In genomic region chr6:146950351-146950835, GRCh38 we compare ENCODE assay signal across 11 cellular contexts.
A peak's percentile ranks its signal among the peaks of the same experiment; 100 is the strongest.
DNase-seq lines count a peak whose midpoint lies in the region; ATAC-seq lines count a peak whose summit lies in the region.
"Had no signal": no experiment of that assay in that cellular context is flagged by ENCODE, and none has a peak within 500 bp of the region (broad histone marks: within the 10 kb centered on the region; RNA-seq: fewer than 3 reads in every experiment).

No MANE protein-coding gene starts in this region.

- ATAC-seq in GM18858 (IDR thresholded peaks at IDR 0.05; ENCODE audit: unreplicated experiment), result peak; percentile 39
- peak; percentile 48 for ATAC-seq in HG03159 (IDR thresholded peaks at IDR 0.05; ENCODE audit: unreplicated experiment)
- no peak for ATAC-seq in GM21737 (IDR thresholded peaks at IDR 0.05; ENCODE audit: unreplicated experiment)
- ATAC-seq: GM23338 had no signal

- peak; percentile 18 to 20 for DNase-seq in activated T-cell treated with anti-CD3 and anti-CD28 coated beads, Interleukin-2, amount 50 U/mL, for 48 hours
- DNase-seq in lung microvascular endothelial cell (ENCODE audit: low read depth in 2 of 2) (peak; percentile 45 to 90), NCI-H1930 (lab: John Stamatoyannopoulos, UW) (no peak), amygdala (lab: John Stamatoyannopoulos, UW) (no peak), NCI-H146 (lab: John Stamatoyannopoulos, UW) (no peak)
- DNase-seq: Karpas-422, midbrain had no signal

Comparison
In these comparisons a context has a peak if more than half of its experiments do, and no peak if none do; other contexts are left out.
1. DNase-seq: peak in activated T-cell treated with anti-CD3 and anti-CD28 coated beads, Interleukin-2, amount 50 U/mL, for 48 hours (2 of 2) and lung microvascular endothelial cell (2 of 2); none in NCI-H1930 (0 of 2), amygdala (0 of 56) and NCI-H146 (single experiment).